ENCODE assay signal across 1 cellular context in the genomic region with DNA sequence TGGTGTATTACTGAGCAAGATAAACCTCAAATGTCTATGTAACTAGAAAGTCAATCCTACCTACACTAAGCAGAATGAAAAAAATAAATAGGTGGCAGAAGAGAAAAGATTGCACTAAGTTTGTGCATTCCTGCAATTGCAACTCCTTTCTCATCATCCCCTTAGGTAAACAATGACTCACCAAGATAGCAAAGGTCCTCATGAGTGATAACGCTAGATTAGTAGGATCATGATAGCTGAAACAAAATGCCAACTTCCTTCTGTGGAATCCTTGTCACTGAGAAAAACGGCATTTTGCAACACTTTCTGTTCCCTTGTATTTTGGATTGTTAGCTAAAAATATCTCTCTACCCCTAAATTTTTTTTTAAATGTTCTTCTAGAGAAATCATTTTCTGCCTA.
TF ChIP-seq lines count a peak whose summit lies in the region.

No MANE protein-coding gene starts in this region.

TF ChIP-seq in K562, 482 proteins besides CTCF, POLR2A, EP300 and RAD21 (continued from another document):
- TF ChIP-seq, protein P1, sequence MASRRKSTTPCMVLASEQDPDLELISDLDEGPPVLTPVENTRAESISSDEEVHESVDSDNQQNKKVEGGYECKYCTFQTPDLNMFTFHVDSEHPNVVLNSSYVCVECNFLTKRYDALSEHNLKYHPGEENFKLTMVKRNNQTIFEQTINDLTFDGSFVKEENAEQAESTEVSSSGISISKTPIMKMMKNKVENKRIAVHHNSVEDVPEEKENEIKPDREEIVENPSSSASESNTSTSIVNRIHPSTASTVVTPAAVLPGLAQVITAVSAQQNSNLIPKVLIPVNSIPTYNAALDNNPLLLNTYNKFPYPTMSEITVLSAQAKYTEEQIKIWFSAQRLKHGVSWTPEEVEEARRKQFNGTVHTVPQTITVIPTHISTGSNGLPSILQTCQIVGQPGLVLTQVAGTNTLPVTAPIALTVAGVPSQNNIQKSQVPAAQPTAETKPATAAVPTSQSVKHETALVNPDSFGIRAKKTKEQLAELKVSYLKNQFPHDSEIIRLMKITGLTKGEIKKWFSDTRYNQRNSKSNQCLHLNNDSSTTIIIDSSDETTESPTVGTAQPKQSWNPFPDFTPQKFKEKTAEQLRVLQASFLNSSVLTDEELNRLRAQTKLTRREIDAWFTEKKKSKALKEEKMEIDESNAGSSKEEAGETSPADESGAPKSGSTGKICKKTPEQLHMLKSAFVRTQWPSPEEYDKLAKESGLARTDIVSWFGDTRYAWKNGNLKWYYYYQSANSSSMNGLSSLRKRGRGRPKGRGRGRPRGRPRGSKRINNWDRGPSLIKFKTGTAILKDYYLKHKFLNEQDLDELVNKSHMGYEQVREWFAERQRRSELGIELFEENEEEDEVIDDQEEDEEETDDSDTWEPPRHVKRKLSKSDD (conservative IDR thresholded peaks at IDR 0.05; ENCODE audit: low read length), result no peak
- TF ChIP-seq ZNF561 (CRISPR knock-in tag; conservative IDR thresholded peaks at IDR 0.05) (no peak), BCL6 (CRISPR knock-in tag; IDR thresholded peaks at IDR 0.05) (no peak), OTX1 (CRISPR knock-in tag; IDR thresholded peaks at IDR 0.05) (no peak), NFE2 (IDR thresholded peaks at IDR 0.05; ENCODE audit: low read depth) (peak; percentile 22; the same call in 1 of the 2 replicates), ZFP36 (IDR thresholded peaks at IDR 0.05; ENCODE audit: low read depth, low read length, partially characterized antibody) (no peak), RBBP5 (IDR thresholded peaks at IDR 0.05; ENCODE audit: borderline replicate concordance, insufficient read depth, low read length, poor library complexity, severe bottlenecking) (no peak), SIN3A (IDR thresholded peaks at IDR 0.05; ENCODE audit: borderline replicate concordance in 2 of 2, control insufficient read depth in 1 of 2, low read depth in 2 of 2, low read length in 2 of 2) (no peak), BRCA1 (IDR thresholded peaks at IDR 0.05) (no peak), BRCA1 (CRISPR knock-in tag; IDR thresholded peaks at IDR 0.05) (no peak), MCM7 (IDR thresholded peaks at IDR 0.05) (no peak), ARID1B (IDR thresholded peaks at IDR 0.05) (peak; percentile 57), NFIC (IDR thresholded peaks at IDR 0.05) (no peak), ZNF316 (IDR thresholded peaks at IDR 0.05) (no peak), ZNF23 (CRISPR knock-in tag; IDR thresholded peaks at IDR 0.05) (peak; percentile 41; the same call in 1 of the 2 replicates), C11orf30 (IDR thresholded peaks at IDR 0.05; ENCODE audit: low read depth) (no peak), FOXP1 (CRISPR knock-in tag; IDR thresholded peaks at IDR 0.05) (no peak), TARDBP (IDR thresholded peaks at IDR 0.05) (no peak)
- TF ChIP-seq, protein P2, sequence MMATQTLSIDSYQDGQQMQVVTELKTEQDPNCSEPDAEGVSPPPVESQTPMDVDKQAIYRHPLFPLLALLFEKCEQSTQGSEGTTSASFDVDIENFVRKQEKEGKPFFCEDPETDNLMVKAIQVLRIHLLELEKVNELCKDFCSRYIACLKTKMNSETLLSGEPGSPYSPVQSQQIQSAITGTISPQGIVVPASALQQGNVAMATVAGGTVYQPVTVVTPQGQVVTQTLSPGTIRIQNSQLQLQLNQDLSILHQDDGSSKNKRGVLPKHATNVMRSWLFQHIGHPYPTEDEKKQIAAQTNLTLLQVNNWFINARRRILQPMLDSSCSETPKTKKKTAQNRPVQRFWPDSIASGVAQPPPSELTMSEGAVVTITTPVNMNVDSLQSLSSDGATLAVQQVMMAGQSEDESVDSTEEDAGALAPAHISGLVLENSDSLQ (IDR thresholded peaks at IDR 0.05), result no peak
- TF ChIP-seq, protein P3, sequence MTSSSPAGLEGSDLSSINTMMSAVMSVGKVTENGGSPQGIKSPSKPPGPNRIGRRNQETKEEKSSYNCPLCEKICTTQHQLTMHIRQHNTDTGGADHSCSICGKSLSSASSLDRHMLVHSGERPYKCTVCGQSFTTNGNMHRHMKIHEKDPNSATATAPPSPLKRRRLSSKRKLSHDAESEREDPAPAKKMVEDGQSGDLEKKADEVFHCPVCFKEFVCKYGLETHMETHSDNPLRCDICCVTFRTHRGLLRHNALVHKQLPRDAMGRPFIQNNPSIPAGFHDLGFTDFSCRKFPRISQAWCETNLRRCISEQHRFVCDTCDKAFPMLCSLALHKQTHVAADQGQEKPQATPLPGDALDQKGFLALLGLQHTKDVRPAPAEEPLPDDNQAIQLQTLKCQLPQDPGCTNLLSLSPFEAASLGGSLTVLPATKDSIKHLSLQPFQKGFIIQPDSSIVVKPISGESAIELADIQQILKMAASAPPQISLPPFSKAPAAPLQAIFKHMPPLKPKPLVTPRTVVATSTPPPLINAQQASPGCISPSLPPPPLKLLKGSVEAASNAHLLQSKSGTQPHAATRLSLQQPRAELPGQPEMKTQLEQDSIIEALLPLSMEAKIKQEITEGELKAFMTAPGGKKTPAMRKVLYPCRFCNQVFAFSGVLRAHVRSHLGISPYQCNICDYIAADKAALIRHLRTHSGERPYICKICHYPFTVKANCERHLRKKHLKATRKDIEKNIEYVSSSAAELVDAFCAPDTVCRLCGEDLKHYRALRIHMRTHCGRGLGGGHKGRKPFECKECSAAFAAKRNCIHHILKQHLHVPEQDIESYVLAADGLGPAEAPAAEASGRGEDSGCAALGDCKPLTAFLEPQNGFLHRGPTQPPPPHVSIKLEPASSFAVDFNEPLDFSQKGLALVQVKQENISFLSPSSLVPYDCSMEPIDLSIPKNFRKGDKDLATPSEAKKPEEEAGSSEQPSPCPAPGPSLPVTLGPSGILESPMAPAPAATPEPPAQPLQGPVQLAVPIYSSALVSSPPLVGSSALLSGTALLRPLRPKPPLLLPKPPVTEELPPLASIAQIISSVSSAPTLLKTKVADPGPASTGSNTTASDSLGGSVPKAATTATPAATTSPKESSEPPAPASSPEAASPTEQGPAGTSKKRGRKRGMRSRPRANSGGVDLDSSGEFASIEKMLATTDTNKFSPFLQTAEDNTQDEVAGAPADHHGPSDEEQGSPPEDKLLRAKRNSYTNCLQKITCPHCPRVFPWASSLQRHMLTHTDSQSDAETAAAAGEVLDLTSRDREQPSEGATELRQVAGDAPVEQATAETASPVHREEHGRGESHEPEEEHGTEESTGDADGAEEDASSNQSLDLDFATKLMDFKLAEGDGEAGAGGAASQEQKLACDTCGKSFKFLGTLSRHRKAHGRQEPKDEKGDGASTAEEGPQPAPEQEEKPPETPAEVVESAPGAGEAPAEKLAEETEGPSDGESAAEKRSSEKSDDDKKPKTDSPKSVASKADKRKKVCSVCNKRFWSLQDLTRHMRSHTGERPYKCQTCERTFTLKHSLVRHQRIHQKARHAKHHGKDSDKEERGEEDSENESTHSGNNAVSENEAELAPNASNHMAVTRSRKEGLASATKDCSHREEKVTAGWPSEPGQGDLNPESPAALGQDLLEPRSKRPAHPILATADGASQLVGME (CRISPR knock-in tag; IDR thresholded peaks at IDR 0.05), result no peak
TF ChIP-seq in K562: peak in this region for 16.
